Comparison of ENCODE assay signal across 8 cellular contexts in genomic region chr5:132498152-132498551, GRCh38. TPM values are rescaled to one million over a fixed set of nuclear protein-coding genes. Genes with fewer than 3 reads are reported as not detected.
DNase-seq lines count a peak whose midpoint lies in the region; ATAC-seq and TF ChIP-seq lines count a peak whose summit lies in the region.

No MANE protein-coding gene starts in this region.

- H3K27ac Mint-ChIP-seq in HFFc6 = peak overlapping the region; percentile 98
- H3K27ac Mint-ChIP-seq in activated CD8-positive, alpha-beta T cell treated with anti-CD3 and anti-CD28 coated beads, Interleukin-2, amount 10 ng/mL, durations not matched to agents 7 days and 5 days = peak overlapping the region; percentile 95
- peak overlapping the region; percentile 95 for H3K27ac Mint-ChIP-seq in stimulated activated effector memory CD8-positive, alpha-beta T cell treated with anti-CD3 and anti-CD28 coated beads, Interleukin-12 subunit alpha, Interleukin-12 subunit beta, amount 100 ng/mL, for 72 hours

- no peak for TF ChIP-seq CTCF in HFFc6 (IDR thresholded peaks at IDR 0.05)

- POLR2A ChIA-PET in activated CD8-positive, alpha-beta T cell treated with anti-CD3 and anti-CD28 coated beads, Interleukin-2, amount 10 ng/mL, durations not matched to agents 7 days and 5 days (lab: Charles Lee) = interaction anchor here (0.7 to 18.3 kb wide), 8 partner anchors 18 to 109 kb away, joined by 3 to 720 read pairs (median 44); partner anchors contain the start of gene IRF1

- H3K27me3 Mint-ChIP-seq in HFFc6 (ENCODE audit: insufficient read depth) = peaks cover 1% of the 10 kb centered on the region
- H3K27me3 Mint-ChIP-seq in activated CD8-positive, alpha-beta T cell treated with anti-CD3 and anti-CD28 coated beads, Interleukin-2, amount 10 ng/mL, durations not matched to agents 7 days and 5 days (ENCODE audit: low read depth) = no peaks in the 10 kb centered on the region

- DNase-seq in HFFc6 = peak; percentile 22
- DNase-seq in activated CD8-positive, alpha-beta T cell treated with anti-CD3 and anti-CD28 coated beads, Interleukin-2, amount 10 ng/mL, durations not matched to agents 7 days and 5 days = peak; percentile 20
- peak; percentile 49 for DNase-seq in islet precursor cell
- DNase-seq in stimulated activated effector memory CD8-positive, alpha-beta T cell treated with anti-CD3 and anti-CD28 coated beads, Interleukin-12 subunit alpha, Interleukin-12 subunit beta, amount 100 ng/mL, for 72 hours (ENCODE audit: low spot score in 2 of 2) = peak in 1 of 2 donors; percentile 51
- no peak for DNase-seq in iPS-NIHi11 (ENCODE audit: low spot score)
- DNase-seq in NCI-H1105 (lab: John Stamatoyannopoulos, UW) = no peak

- ATAC-seq in activated CD8-positive, alpha-beta T cell treated with anti-CD3 and anti-CD28 coated beads, Interleukin-2, amount 10 ng/mL, durations not matched to agents 7 days and 5 days = no peak
- no peak for ATAC-seq in stimulated activated effector memory CD8-positive, alpha-beta T cell treated with anti-CD3 and anti-CD28 coated beads, Interleukin-12 subunit alpha, Interleukin-12 subunit beta, amount 100 ng/mL, for 72 hours
- ATAC-seq in GM19455 (IDR thresholded peaks at IDR 0.05; ENCODE audit: unreplicated experiment) (no peak), HG02610 (IDR thresholded peaks at IDR 0.05; ENCODE audit: unreplicated experiment) (no peak)

- peaks cover 60% of the 10 kb centered on the region for H3K4me1 Mint-ChIP-seq in HFFc6 (ENCODE audit: low read depth)
- H3K4me1 Mint-ChIP-seq in activated CD8-positive, alpha-beta T cell treated with anti-CD3 and anti-CD28 coated beads, Interleukin-2, amount 10 ng/mL, durations not matched to agents 7 days and 5 days (ENCODE audit: low read depth) = peaks cover 66% of the 10 kb centered on the region
- peaks cover 76% of the 10 kb centered on the region for H3K4me1 Mint-ChIP-seq in stimulated activated effector memory CD8-positive, alpha-beta T cell treated with anti-CD3 and anti-CD28 coated beads, Interleukin-12 subunit alpha, Interleukin-12 subunit beta, amount 100 ng/mL, for 72 hours

- H3K36me3 Mint-ChIP-seq in HFFc6 (ENCODE audit: low read depth) = no peaks in the 10 kb centered on the region
- H3K36me3 Mint-ChIP-seq in activated CD8-positive, alpha-beta T cell treated with anti-CD3 and anti-CD28 coated beads, Interleukin-2, amount 10 ng/mL, durations not matched to agents 7 days and 5 days (ENCODE audit: low read depth) = no peaks in the 10 kb centered on the region
- H3K36me3 Mint-ChIP-seq in stimulated activated effector memory CD8-positive, alpha-beta T cell treated with anti-CD3 and anti-CD28 coated beads, Interleukin-12 subunit alpha, Interleukin-12 subunit beta, amount 100 ng/mL, for 72 hours = peaks cover 18% of the 10 kb centered on the region

- CTCF ChIA-PET in activated CD8-positive, alpha-beta T cell treated with anti-CD3 and anti-CD28 coated beads, Interleukin-2, amount 10 ng/mL, durations not matched to agents 7 days and 5 days (lab: Charles Lee) = interaction anchor here (0.7 to 13.6 kb wide), 9 partner anchors 41 to 322 kb away, joined by 3 to 400 read pairs (median 9); partner anchors contain the start of gene SLC22A5

- H3K9me3 Mint-ChIP-seq in HFFc6 = no peaks in the 10 kb centered on the region
- no peaks in the 10 kb centered on the region for H3K9me3 Mint-ChIP-seq in activated CD8-positive, alpha-beta T cell treated with anti-CD3 and anti-CD28 coated beads, Interleukin-2, amount 10 ng/mL, durations not matched to agents 7 days and 5 days (ENCODE audit: insufficient read depth)
- no peaks in the 10 kb centered on the region for H3K9me3 Mint-ChIP-seq in stimulated activated effector memory CD8-positive, alpha-beta T cell treated with anti-CD3 and anti-CD28 coated beads, Interleukin-12 subunit alpha, Interleukin-12 subunit beta, amount 100 ng/mL, for 72 hours

- H3K4me3 Mint-ChIP-seq in HFFc6 = peak overlapping the region; percentile 88; the same call in 1 of the 2 replicates
- H3K4me3 Mint-ChIP-seq in activated CD8-positive, alpha-beta T cell treated with anti-CD3 and anti-CD28 coated beads, Interleukin-2, amount 10 ng/mL, durations not matched to agents 7 days and 5 days = peak overlapping the region; percentile 83
- peak overlapping the region; percentile 85 for H3K4me3 Mint-ChIP-seq in stimulated activated effector memory CD8-positive, alpha-beta T cell treated with anti-CD3 and anti-CD28 coated beads, Interleukin-12 subunit alpha, Interleukin-12 subunit beta, amount 100 ng/mL, for 72 hours

RNA-seq across cellular contexts. Expression of gene IRF1, which starts 7.6 kb away (rescaled TPM):
- total RNA-seq in HFFc6 (2021; fragmentation: NEBNext Ultra II Directional; extraction: Animal tissue kit (Norgen Biotek cat#: 25700)) = 10 to 100 TPM in 5 of 6 experiments, 1 to 10 TPM in 1; 9.8 to 19.7 (median 17.3) TPM
- 100 to 1,000 TPM; 221 to 228 TPM for total RNA-seq in activated CD8-positive, alpha-beta T cell treated with anti-CD3 and anti-CD28 coated beads, Interleukin-2, amount 10 ng/mL, durations not matched to agents 7 days and 5 days

RNA-seq across cellular contexts. Expression of gene IL5, which starts 45.2 kb away (rescaled TPM):
- total RNA-seq in HFFc6 (2021; fragmentation: NEBNext Ultra II Directional; extraction: Animal tissue kit (Norgen Biotek cat#: 25700)) = not detected
- under 1 TPM in 1 of 2 experiments, not detected in 1; 0.71 TPM for total RNA-seq in activated CD8-positive, alpha-beta T cell treated with anti-CD3 and anti-CD28 coated beads, Interleukin-2, amount 10 ng/mL, durations not matched to agents 7 days and 5 days

RNA-seq across cellular contexts. Expression of gene RAD50, which starts 58.6 kb away (rescaled TPM):
- 10 to 100 TPM; 11.6 to 27.7 (median 12.8) TPM for total RNA-seq in HFFc6 (2021; fragmentation: NEBNext Ultra II Directional; extraction: Animal tissue kit (Norgen Biotek cat#: 25700))
- total RNA-seq in activated CD8-positive, alpha-beta T cell treated with anti-CD3 and anti-CD28 coated beads, Interleukin-2, amount 10 ng/mL, durations not matched to agents 7 days and 5 days = 10 to 100 TPM; 30.4 to 34.5 TPM

Comparison
In these comparisons a context has a peak if more than half of its experiments do, and no peak if none do; other contexts are left out.
1. DNase-seq: peak in HFFc6 (single experiment), activated CD8-positive, alpha-beta T cell treated with anti-CD3 and anti-CD28 coated beads, Interleukin-2, amount 10 ng/mL, durations not matched to agents 7 days and 5 days (single experiment) and islet precursor cell (single experiment); none in iPS-NIHi11 (single experiment) and NCI-H1105 (single experiment).
2. RNA of gene IRF1, which starts 7.6 kb away (total RNA-seq): 221 to 228 TPM in activated CD8-positive, alpha-beta T cell treated with anti-CD3 and anti-CD28 coated beads, Interleukin-2, amount 10 ng/mL, durations not matched to agents 7 days and 5 days; 9.8 to 19.7 TPM in HFFc6; every median in the first group is over 10 times any median in the second.
3. Peak in every context shown above with its lines, with median percentiles within 50 percentile points of each other: H3K27ac Mint-ChIP-seq and H3K4me3 Mint-ChIP-seq.